In genomic region chr22:39995346-39996252, GRCh38 we compare ENCODE assay signal across 13 cellular contexts. TPM values are rescaled to one million over a fixed set of nuclear protein-coding genes. Genes with fewer than 3 reads are reported as not detected.
A peak's percentile ranks its signal among the peaks of the same experiment; 100 is the strongest.
DNase-seq lines count a peak whose midpoint lies in the region; ATAC-seq, FAIRE-seq and TF ChIP-seq lines count a peak whose summit lies in the region.
"Had no signal": no experiment of that assay in that cellular context is flagged by ENCODE, and none has a peak within 500 bp of the region (broad histone marks: within the 10 kb centered on the region; RNA-seq: fewer than 3 reads in every experiment).

No MANE protein-coding gene starts in this region.

- no peaks in the 10 kb centered on the region for H3K4me1 ChIP-seq in A673 (ENCODE audit: insufficient read depth, low read length, poor library complexity, severe bottlenecking)

- no peaks in the 10 kb centered on the region for H3K27me3 ChIP-seq in A673 (replicated peaks; ENCODE audit: insufficient read depth, low read depth, low read length, poor library complexity)

- peaks cover 34% of the 10 kb centered on the region for H3K4me1 Mint-ChIP-seq in endothelial cell (ENCODE audit: unreplicated experiment)
- peaks cover 0 to 7% (median 0%) of the 10 kb centered on the region in 3 donors for H3K4me1 Mint-ChIP-seq in naive B cell

- peak overlapping the region; percentile 31 for H3K4me3 Mint-ChIP-seq in endothelial cell (ENCODE audit: unreplicated experiment)
- H3K4me3 Mint-ChIP-seq in naive B cell: peak overlapping the region in 5 of 8 donors; percentile 22 to 57 (median 51)

- no peaks in the 10 kb centered on the region for H3K36me3 ChIP-seq in A673 (ENCODE audit: insufficient read depth, low read length, poor library complexity, severe bottlenecking)
- H3K36me3 ChIP-seq: tibial artery had no signal

- H3K9me3 Mint-ChIP-seq in endothelial cell (ENCODE audit: unreplicated experiment) (no peaks in the 10 kb centered on the region), naive B cell (no peaks in the 10 kb centered on the region)

- H3K27ac Mint-ChIP-seq in endothelial cell (ENCODE audit: unreplicated experiment): no peak overlapping the region
- no peak overlapping the region for H3K27ac Mint-ChIP-seq in naive B cell

- H3K27ac ChIP-seq in C4-2B: peak overlapping the region; percentile 86
- H3K27ac ChIP-seq in A673 (ENCODE audit: low read depth, low read length, poor library complexity, severe bottlenecking): no peak overlapping the region
- H3K27ac ChIP-seq: tibial artery had no signal

- H3K4me3 ChIP-seq in LNCaP clone FGC (ENCODE audit: low read depth, low read length) (peak overlapping the region; percentile 73), A673 (ENCODE audit: low read depth, low read length, poor library complexity, severe bottlenecking) (no peak overlapping the region)

- TF ChIP-seq CTCF in C4-2B (conservative IDR thresholded peaks at IDR 0.05) (no peak), LNCaP clone FGC (IDR thresholded peaks at IDR 0.05; ENCODE audit: control insufficient read depth, extremely low read depth, insufficient read depth) (no peak), endothelial cell (IDR thresholded peaks at IDR 0.05; ENCODE audit: unreplicated experiment) (no peak), A673 (conservative IDR thresholded peaks at IDR 0.05; ENCODE audit: low read depth, low read length) (no peak)

- TF ChIP-seq POLR2A in H54 (IDR thresholded peaks at IDR 0.05; ENCODE audit: low read depth, low read length): no peak

- no peaks in the 10 kb centered on the region for H3K27me3 Mint-ChIP-seq in endothelial cell (ENCODE audit: unreplicated experiment)
- peaks cover 46 to 53% (median 48%) of the 10 kb centered on the region in 3 donors for H3K27me3 Mint-ChIP-seq in naive B cell

- no peak for FAIRE-seq in H54 (lab: Jason Lieb, UNC)
- FAIRE-seq: islet of Langerhans had no signal

- no peaks in the 10 kb centered on the region for H3K9me3 ChIP-seq in A673 (ENCODE audit: low read depth, low read length, poor library complexity, severe bottlenecking)
- H3K9me3 ChIP-seq: tibial artery had no signal

- POLR2A ChIA-PET in A673 (lab: Charles Lee; ENCODE audit: low non-redundant PET): interaction anchor here (0.6 kb wide), 1 partner anchor 8 kb away, joined by 3 read pairs; no protein-coding TSS in a partner anchor

- CTCF ChIA-PET in A673 (lab: Charles Lee): no interaction called here

- DNase-seq in LNCaP clone FGC (ENCODE audit: low read depth) (no peak), endothelial cell (ENCODE audit: low spot score) (no peak), naive B cell (no peak), NCI-H1436 treated with DMSO at 0.1 percent for 48 hours (lab: John Stamatoyannopoulos, UW) (no peak), A673 (ENCODE audit: low spot score) (no peak), H54 (ENCODE audit: insufficient read length, low spot score) (no peak)
- no peak for DNase-seq in stimulated activated CD4-positive, alpha-beta T cell treated with anti-CD3 and anti-CD28 coated beads, Interleukin-4, amount 100 ng/mL, for 4 hours
- DNase-seq: DMS153, Karpas-422, tibial artery had no signal

- ATAC-seq in naive B cell (ENCODE audit: low read depth in 2 of 2): no peak

- no peaks in the 10 kb centered on the region for H3K36me3 Mint-ChIP-seq in endothelial cell (ENCODE audit: low read depth, unreplicated experiment)
- H3K36me3 Mint-ChIP-seq in naive B cell: no peaks in the 10 kb centered on the region

- BruUV-seq in A673 (replicated peaks; lab: Mats Ljungman, UMichigan): no TSS peak

- intact Hi-C loops in A673 (cut with micrococcal nuclease; ENCODE audit: unreplicated experiment): no loop called here

RNA-seq across cellular contexts. Expression of gene FAM83F, which starts 0.8 kb away (rescaled TPM):
- total RNA-seq in endothelial cell (ENCODE audit: unreplicated experiment) (3.5 TPM), A673 (2021) (not detected in 2 replicates)
- under 1 TPM in 1 of 6 donors, not detected in 5; 0.05 TPM for polyA plus RNA-seq in naive B cell (ENCODE audit: low read depth in 6 of 6)
- total RNA-seq: OCI-LY7 had no signal

RNA-seq across cellular contexts. Expression of gene TMA7B, which starts 35.4 kb away (rescaled TPM):
- 1.0 TPM for total RNA-seq in endothelial cell (ENCODE audit: unreplicated experiment)
- 1 to 10 TPM in 3 of 6 donors, under 1 TPM in 3; 0.60 to 3.3 (median 0.96) TPM for polyA plus RNA-seq in naive B cell (ENCODE audit: low read depth in 6 of 6)
- not detected in 2 replicates for total RNA-seq in A673 (2021)
- total RNA-seq: OCI-LY7 had no signal
